ENCODE assay signal across 8 cellular contexts in genomic region chr1:150281758-150282557, GRCh38. TPM values are rescaled to one million over a fixed set of nuclear protein-coding genes. Genes with fewer than 3 reads are reported as not detected.
DNase-seq lines count a peak whose midpoint lies in the region; ATAC-seq and TF ChIP-seq lines count a peak whose summit lies in the region.

TSS of gene CIART (plus strand) at chr1:150282554. CDS start at chr1:150283268, 714 bp downstream.

- H3K27me3 ChIP-seq in MM.1S (replicated peaks; ENCODE audit: insufficient read depth, low read length) (no peaks in the 10 kb centered on the region), neuron (ENCODE audit: insufficient read depth, low read length) (no peaks in the 10 kb centered on the region), stomach smooth muscle (ENCODE audit: control insufficient read depth in 1 of 2, insufficient read depth in 2 of 2, low read length in 2 of 2) (no peaks in the 10 kb centered on the region)

- H3K27ac Mint-ChIP-seq in activated naive CD4-positive, alpha-beta T cell treated with anti-CD3 and anti-CD28 coated beads, Interleukin-2, amount 50 U/mL, for 72 hours, result peak within 1 kb of the TSS; percentile 78 to 86

- peak; percentile 81 for ATAC-seq in GM19397 (IDR thresholded peaks at IDR 0.05; ENCODE audit: unreplicated experiment)
- peak; percentile 87 to 93 for ATAC-seq in activated naive CD4-positive, alpha-beta T cell treated with anti-CD3 and anti-CD28 coated beads, Interleukin-2, amount 50 U/mL, for 72 hours

- H3K9me3 Mint-ChIP-seq in activated naive CD4-positive, alpha-beta T cell treated with anti-CD3 and anti-CD28 coated beads, Interleukin-2, amount 50 U/mL, for 72 hours, result peaks cover 9 to 12% of the 10 kb centered on the region in 2 donors

- POLR2A ChIA-PET in AG04449 (lab: Yijun Ruan, JAX), result interaction anchor here (0.6 to 1.3 kb wide), 5 partner anchors 9 to 48 kb away, joined by 3 to 11 read pairs (median 4); partner anchors contain the start of genes APH1A, C1orf54 and CA14

- H3K36me3 ChIP-seq in MM.1S (replicated peaks; ENCODE audit: insufficient read depth, low read length) (no peaks in the 10 kb centered on the region), neuron (ENCODE audit: insufficient read depth, low read length) (peaks cover 21% of the 10 kb centered on the region), stomach smooth muscle (ENCODE audit: control insufficient read depth in 2 of 2, insufficient read depth in 2 of 2, low read length in 2 of 2) (peaks cover 13% of the 10 kb centered on the region in 2 donors)

- H3K4me1 ChIP-seq in MM.1S (ENCODE audit: low read length) (no peaks in the 10 kb centered on the region), neuron (ENCODE audit: insufficient read depth, low read length) (no peaks in the 10 kb centered on the region), stomach smooth muscle (ENCODE audit: control insufficient read depth, insufficient read depth, low read length) (peaks cover 40% of the 10 kb centered on the region)

- peak within 1 kb of the TSS; percentile 91 for H3K4me3 ChIP-seq in AG04449 (ENCODE audit: low read depth, low read length)
- H3K4me3 ChIP-seq in MM.1S (ENCODE audit: low read length), result peak within 1 kb of the TSS; percentile 48
- H3K4me3 ChIP-seq in neuron (ENCODE audit: low read length), result peak within 1 kb of the TSS; percentile 54
- H3K4me3 ChIP-seq in stomach smooth muscle (ENCODE audit: low read length in 2 of 2), result peak within 1 kb of the TSS; percentile 66 to 88

- CTCF ChIA-PET in AG04449 (lab: Yijun Ruan, JAX), result interaction anchor here (1.0 to 22.1 kb wide), 10 partner anchors 9 to 247 kb away, joined by 3 to 623 read pairs (median 4); partner anchors contain the start of genes APH1A, C1orf54 and CA14

- no peaks in the 10 kb centered on the region for H4K20me1 ChIP-seq in MM.1S (ENCODE audit: insufficient read depth, low read length)

- H2AFZ ChIP-seq in MM.1S (ENCODE audit: low read length) (peak within 1 kb of the TSS; percentile 59), neuron (ENCODE audit: low read depth, low read length) (no peak within 1 kb of the TSS)

- no peaks in the 10 kb centered on the region for H3K79me2 ChIP-seq in MM.1S (ENCODE audit: low read length)

- H3K9me2 ChIP-seq in MM.1S (replicated peaks; ENCODE audit: insufficient read depth, low read length), result no peaks in the 10 kb centered on the region

- H3K27ac ChIP-seq in MM.1S (ENCODE audit: low read length) (no peak within 1 kb of the TSS), stomach smooth muscle (ENCODE audit: low read length) (peak within 1 kb of the TSS; percentile 99)

- peak within 1 kb of the TSS; percentile 83 for H3K4me2 ChIP-seq in MM.1S (ENCODE audit: low read depth, low read length)

- H3K9me3 ChIP-seq in MM.1S (replicated peaks; ENCODE audit: insufficient read depth, low read length) (no peaks in the 10 kb centered on the region), neuron (ENCODE audit: low read length) (no peaks in the 10 kb centered on the region), stomach smooth muscle (ENCODE audit: control insufficient read depth in 2 of 2, low read length in 2 of 2) (no peaks in the 10 kb centered on the region)

- DNase-seq in AG04449 (ENCODE audit: low read depth, low spot score), result peak; percentile 96
- DNase-seq in MM.1S, result peak; percentile 73
- DNase-seq in SK-N-DZ (ENCODE audit: low spot score), result peak; percentile 100
- peak; percentile 60 to 70 for DNase-seq in activated naive CD4-positive, alpha-beta T cell treated with anti-CD3 and anti-CD28 coated beads, Interleukin-2, amount 50 U/mL, for 72 hours (ENCODE audit: low spot score in 2 of 2)
- peak; percentile 93 for DNase-seq in globus pallidus (ENCODE audit: low spot score)

- TF ChIP-seq CTCF in AG04449 (IDR thresholded peaks at IDR 0.05; ENCODE audit: insufficient read depth, low read length, missing control alignments), result no peak
- TF ChIP-seq CTCF in MM.1S (IDR thresholded peaks at IDR 0.05; ENCODE audit: low read length), result no peak

- peaks cover 10 to 15% of the 10 kb centered on the region in 2 donors for H3K36me3 Mint-ChIP-seq in activated naive CD4-positive, alpha-beta T cell treated with anti-CD3 and anti-CD28 coated beads, Interleukin-2, amount 50 U/mL, for 72 hours

- H3K9ac ChIP-seq in MM.1S (ENCODE audit: low read length) (peak within 1 kb of the TSS; percentile 33; the same call in 1 of the 2 replicates), stomach smooth muscle (ENCODE audit: low read length in 2 of 2) (peak within 1 kb of the TSS; percentile 98 to 99)

- no peaks in the 10 kb centered on the region for H3F3A ChIP-seq in MM.1S (ENCODE audit: insufficient read depth, low read length)

RNA-seq across cellular contexts. Expression of gene CIART, which starts in this region (rescaled TPM):
- 13.1 and 13.9 TPM in 2 replicates for polyA plus RNA-seq in SK-N-DZ (2014; cell fraction: cytosol; rRNA removed)
- 10.6 and 16.1 TPM in 2 replicates for polyA plus RNA-seq in SK-N-DZ (2014; cell fraction: nucleus; rRNA removed)
- 1 to 10 TPM; 4.6 to 9.1 TPM for total RNA-seq in activated naive CD4-positive, alpha-beta T cell treated with anti-CD3 and anti-CD28 coated beads, Interleukin-2, amount 50 U/mL, for 72 hours
